Comparison of ENCODE assay signal across 8 cellular contexts in genomic region chr3:3799173-3800075, GRCh38. TPM values are rescaled to one million over a fixed set of nuclear protein-coding genes. Genes with fewer than 3 reads are reported as not detected.
DNase-seq lines count a peak whose midpoint lies in the region; ATAC-seq and TF ChIP-seq lines count a peak whose summit lies in the region.

TSS of gene LRRN1 (plus strand) at chr3:3799431. CDS start at chr3:3844642, 45,211 bp downstream.

- H3K9ac ChIP-seq in iPS-20b (ENCODE audit: low read depth, low read length) = peak within 1 kb of the TSS; percentile 93

- ATAC-seq in CD4-positive, CD25-positive, alpha-beta regulatory T cell (ENCODE audit: low read depth in 2 of 2) = peak in 1 of 2 donors; percentile 41
- ATAC-seq in HG02623 (IDR thresholded peaks at IDR 0.05; ENCODE audit: unreplicated experiment) = peak; percentile 38
- peak; percentile 73 for ATAC-seq in sciatic nerve
- no peak for ATAC-seq in HG02571 (IDR thresholded peaks at IDR 0.05; ENCODE audit: unreplicated experiment)

- H3K27ac ChIP-seq in CD4-positive, CD25-positive, alpha-beta regulatory T cell (ENCODE audit: insufficient read depth, low read length, poor library complexity, severe bottlenecking) = no peak within 1 kb of the TSS
- H3K27ac ChIP-seq in ascending aorta (peak within 1 kb of the TSS in 1 of 2 donors; percentile 70), iPS-20b (ENCODE audit: low read length) (peak within 1 kb of the TSS; percentile 92)

- H3K9me3 Mint-ChIP-seq in CD4-positive, CD25-positive, alpha-beta regulatory T cell = peaks cover 0 to 10% (median 4%) of the 10 kb centered on the region in 7 donors

- H3K27me3 Mint-ChIP-seq in CD4-positive, CD25-positive, alpha-beta regulatory T cell = peaks cover 50% of the 10 kb centered on the region

- peak in 1 of 3 experiments; percentile 7 for TF ChIP-seq CTCF in ascending aorta (IDR thresholded peaks at IDR 0.05)

- peak in 2 of 3 donors; percentile 6 to 60 for DNase-seq in CD4-positive, CD25-positive, alpha-beta regulatory T cell
- peak; percentile 87 for DNase-seq in NCI-H82 (lab: John Stamatoyannopoulos, UW)
- DNase-seq in ascending aorta (ENCODE audit: low spot score in 2 of 2) = peak in 1 of 2 donors; percentile 71
- peak; percentile 71 for DNase-seq in sciatic nerve (ENCODE audit: low spot score)
- DNase-seq in GM19240 (ENCODE audit: insufficient read length, low spot score) = no peak

- H3K9me3 ChIP-seq in CD4-positive, CD25-positive, alpha-beta regulatory T cell (ENCODE audit: control insufficient read depth in 2 of 2, low read length in 2 of 2) = no peaks in the 10 kb centered on the region
- H3K9me3 ChIP-seq in ascending aorta = no peaks in the 10 kb centered on the region
- H3K9me3 ChIP-seq in iPS-20b (ENCODE audit: insufficient read depth, low read depth, low read length) = no peaks in the 10 kb centered on the region

- peaks cover 3% of the 10 kb centered on the region for H3K36me3 Mint-ChIP-seq in CD4-positive, CD25-positive, alpha-beta regulatory T cell

- no peak within 1 kb of the TSS for H3K27ac Mint-ChIP-seq in CD4-positive, CD25-positive, alpha-beta regulatory T cell

- intact Hi-C loops in ascending aorta (cut with DNase I) = no loop called here
- intact Hi-C loops in sciatic nerve (cut with DNase I) = no loop called here

- peaks cover 17% of the 10 kb centered on the region for H3K27me3 ChIP-seq in CD4-positive, CD25-positive, alpha-beta regulatory T cell (ENCODE audit: control insufficient read depth, insufficient read depth, low read length)
- H3K27me3 ChIP-seq in ascending aorta = no peaks in the 10 kb centered on the region
- H3K27me3 ChIP-seq in iPS-20b (ENCODE audit: insufficient read depth, low read length) = peaks cover 22% of the 10 kb centered on the region

- no peaks in the 10 kb centered on the region for H3K36me3 ChIP-seq in CD4-positive, CD25-positive, alpha-beta regulatory T cell (ENCODE audit: control insufficient read depth, insufficient read depth, low read length)
- H3K36me3 ChIP-seq in ascending aorta = no peaks in the 10 kb centered on the region
- peaks cover 28% of the 10 kb centered on the region for H3K36me3 ChIP-seq in iPS-20b (ENCODE audit: insufficient read depth, low read depth, low read length)

- H3K4me3 Mint-ChIP-seq in CD4-positive, CD25-positive, alpha-beta regulatory T cell = peak within 1 kb of the TSS; percentile 75 to 88 (median 80)

- H3K4me1 ChIP-seq in CD4-positive, CD25-positive, alpha-beta regulatory T cell (ENCODE audit: control insufficient read depth, insufficient read depth, low read length, poor library complexity, severe bottlenecking) = peaks cover 6% of the 10 kb centered on the region
- H3K4me1 ChIP-seq in ascending aorta (peaks cover 0 to 3% of the 10 kb centered on the region in 2 donors), iPS-20b (ENCODE audit: insufficient read depth, low read length) (peaks cover 30% of the 10 kb centered on the region)

- H3K4me1 Mint-ChIP-seq in CD4-positive, CD25-positive, alpha-beta regulatory T cell = peaks cover 0 to 20% (median 6%) of the 10 kb centered on the region in 4 donors

- H3K4me3 ChIP-seq in CD4-positive, CD25-positive, alpha-beta regulatory T cell (ENCODE audit: low read depth, low read length) = no peak within 1 kb of the TSS
- H3K4me3 ChIP-seq in ascending aorta (peak within 1 kb of the TSS; percentile 59 to 70), iPS-20b (ENCODE audit: low read length) (peak within 1 kb of the TSS; percentile 92)

RNA-seq across cellular contexts. Expression of gene LRRN1, which starts in this region (rescaled TPM):
- 0.44 TPM for total RNA-seq in CD4-positive, CD25-positive, alpha-beta regulatory T cell
- under 1 TPM in 2 of 4 donors, not detected in 2; 0.23 to 0.25 TPM for polyA plus RNA-seq in CD4-positive, CD25-positive, alpha-beta regulatory T cell
- total RNA-seq in ascending aorta (0.53 TPM), sciatic nerve (10.4 TPM)

Comparison
In these comparisons a context has a peak if more than half of its experiments do, and no peak if none do; other contexts are left out.
1. Peak in DNase-seq in CD4-positive, CD25-positive, alpha-beta regulatory T cell; RNA of the gene not detected or under 1 TPM.